In the genomic region with DNA sequence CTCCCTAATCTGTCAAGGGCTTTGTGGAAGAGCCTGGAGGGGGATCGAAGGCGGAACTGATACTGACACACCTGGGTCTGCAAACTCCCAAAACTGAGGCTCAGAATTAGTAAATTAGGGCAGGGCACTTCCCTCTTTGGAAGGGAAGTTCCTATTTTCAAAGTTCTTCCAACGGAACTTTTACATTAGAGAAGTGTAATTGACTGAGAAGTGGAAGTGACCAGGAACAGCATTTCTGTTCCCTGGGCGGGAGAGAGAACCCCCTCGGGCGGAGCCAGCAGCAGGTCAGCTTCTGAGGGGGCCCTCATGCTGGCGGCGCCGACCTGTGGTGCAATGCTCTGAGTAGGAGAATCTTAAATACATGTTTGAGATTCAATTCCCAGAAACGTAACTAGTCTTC, we compare ENCODE assay signal across 10 cellular contexts. TPM values are rescaled to one million over a fixed set of nuclear protein-coding genes. Genes with fewer than 3 reads are reported as not detected.
DNase-seq lines count a peak whose midpoint lies in the region; ATAC-seq and TF ChIP-seq lines count a peak whose summit lies in the region.
"Had no signal": no experiment of that assay in that cellular context is flagged by ENCODE, and none has a peak within 500 bp of the region (broad histone marks: within the 10 kb centered on the region; RNA-seq: fewer than 3 reads in every experiment).

No MANE protein-coding gene starts in this region.

- no peak overlapping the region for H3K27ac Mint-ChIP-seq in activated naive CD4-positive, alpha-beta T cell treated with anti-CD3 and anti-CD28 coated beads, Interleukin-2, amount 10 ng/mL, durations not matched to agents 7 days and 5 days
- peak overlapping the region; percentile 34 for H3K27ac Mint-ChIP-seq in activated CD8-positive, alpha-beta T cell treated with anti-CD3 and anti-CD28 coated beads, Interleukin-2, amount 10 ng/mL, durations not matched to agents 7 days and 5 days

- H3K36me3 ChIP-seq in lower lobe of right lung (no peaks in the 10 kb centered on the region), uterus (no peaks in the 10 kb centered on the region)

- H3K9me3 ChIP-seq in lower lobe of right lung = no peaks in the 10 kb centered on the region
- no peaks in the 10 kb centered on the region for H3K9me3 ChIP-seq in uterus

- CTCF ChIA-PET in activated naive CD4-positive, alpha-beta T cell treated with anti-CD3 and anti-CD28 coated beads, Interleukin-2, amount 10 ng/mL, durations not matched to agents 7 days and 5 days (lab: Charles Lee) = interaction anchor here (0.9 to 5.3 kb wide), 10 partner anchors 8 to 310 kb away, joined by 3 to 45 read pairs (median 8); no protein-coding TSS in a partner anchor
- CTCF ChIA-PET in activated CD8-positive, alpha-beta T cell treated with anti-CD3 and anti-CD28 coated beads, Interleukin-2, amount 10 ng/mL, durations not matched to agents 7 days and 5 days (lab: Charles Lee) = interaction anchor here (0.6 to 8.3 kb wide), 25 partner anchors 9 to 121 kb away, joined by 3 to 93 read pairs (median 5); partner anchors contain the start of genes DPAGT1, HINFP and NLRX1

- H3K27ac ChIP-seq in lower lobe of right lung (peak overlapping the region; percentile 89), uterus (peak overlapping the region; percentile 98)

- no peak for ATAC-seq in activated CD8-positive, alpha-beta T cell treated with anti-CD3 and anti-CD28 coated beads, Interleukin-2, amount 10 ng/mL, durations not matched to agents 7 days and 5 days
- ATAC-seq in lower lobe of right lung (no peak), HG03342 (IDR thresholded peaks at IDR 0.05; ENCODE audit: unreplicated experiment) (no peak)

- H3K4me3 Mint-ChIP-seq in activated naive CD4-positive, alpha-beta T cell treated with anti-CD3 and anti-CD28 coated beads, Interleukin-2, amount 10 ng/mL, durations not matched to agents 7 days and 5 days = peak overlapping the region; percentile 86
- peak overlapping the region; percentile 82 for H3K4me3 Mint-ChIP-seq in activated CD8-positive, alpha-beta T cell treated with anti-CD3 and anti-CD28 coated beads, Interleukin-2, amount 10 ng/mL, durations not matched to agents 7 days and 5 days

- peaks cover 7% of the 10 kb centered on the region for H3K36me3 Mint-ChIP-seq in activated naive CD4-positive, alpha-beta T cell treated with anti-CD3 and anti-CD28 coated beads, Interleukin-2, amount 10 ng/mL, durations not matched to agents 7 days and 5 days
- H3K36me3 Mint-ChIP-seq in activated CD8-positive, alpha-beta T cell treated with anti-CD3 and anti-CD28 coated beads, Interleukin-2, amount 10 ng/mL, durations not matched to agents 7 days and 5 days (ENCODE audit: low read depth) = peaks cover 9% of the 10 kb centered on the region

- H3K4me1 Mint-ChIP-seq in activated naive CD4-positive, alpha-beta T cell treated with anti-CD3 and anti-CD28 coated beads, Interleukin-2, amount 10 ng/mL, durations not matched to agents 7 days and 5 days = peaks cover 31% of the 10 kb centered on the region
- H3K4me1 Mint-ChIP-seq in activated CD8-positive, alpha-beta T cell treated with anti-CD3 and anti-CD28 coated beads, Interleukin-2, amount 10 ng/mL, durations not matched to agents 7 days and 5 days (ENCODE audit: low read depth) = peaks cover 28% of the 10 kb centered on the region

- no peak for DNase-seq in activated naive CD4-positive, alpha-beta T cell treated with anti-CD3 and anti-CD28 coated beads, Interleukin-2, amount 10 ng/mL, durations not matched to agents 7 days and 5 days
- DNase-seq in activated naive CD4-positive, alpha-beta T cell treated with Interleukin-2 at 50 U/mL for 16 hours = no peak
- no peak for DNase-seq in activated CD8-positive, alpha-beta T cell treated with anti-CD3 and anti-CD28 coated beads, Interleukin-2, amount 10 ng/mL, durations not matched to agents 7 days and 5 days
- peak; percentile 73 for DNase-seq in lower lobe of right lung
- DNase-seq in uterus = no peak
- no peak for DNase-seq in NCI-H2029 treated with DMSO at 0.1 percent for 48 hours (lab: John Stamatoyannopoulos, UW)
- DNase-seq in DMS153 (lab: John Stamatoyannopoulos, UW) = no peak

- POLR2A ChIA-PET in activated CD8-positive, alpha-beta T cell treated with anti-CD3 and anti-CD28 coated beads, Interleukin-2, amount 10 ng/mL, durations not matched to agents 7 days and 5 days (lab: Charles Lee) = interaction anchor here (0.5 to 1.7 kb wide), 4 partner anchors 58 to 116 kb away, joined by 3 to 12 read pairs (median 5); no protein-coding TSS in a partner anchor

- H3K4me3 ChIP-seq in lower lobe of right lung (peak overlapping the region; percentile 93), uterus (peak overlapping the region; percentile 78 to 99)

- no peaks in the 10 kb centered on the region for H3K9me3 Mint-ChIP-seq in activated naive CD4-positive, alpha-beta T cell treated with anti-CD3 and anti-CD28 coated beads, Interleukin-2, amount 10 ng/mL, durations not matched to agents 7 days and 5 days
- no peaks in the 10 kb centered on the region for H3K9me3 Mint-ChIP-seq in activated CD8-positive, alpha-beta T cell treated with anti-CD3 and anti-CD28 coated beads, Interleukin-2, amount 10 ng/mL, durations not matched to agents 7 days and 5 days (ENCODE audit: insufficient read depth)

- H3K4me1 ChIP-seq in lower lobe of right lung (peaks cover 39% of the 10 kb centered on the region), uterus (peaks cover 0 to 2% of the 10 kb centered on the region in 2 donors)

- peaks cover 4% of the 10 kb centered on the region for H3K27me3 Mint-ChIP-seq in activated naive CD4-positive, alpha-beta T cell treated with anti-CD3 and anti-CD28 coated beads, Interleukin-2, amount 10 ng/mL, durations not matched to agents 7 days and 5 days
- no peaks in the 10 kb centered on the region for H3K27me3 Mint-ChIP-seq in activated CD8-positive, alpha-beta T cell treated with anti-CD3 and anti-CD28 coated beads, Interleukin-2, amount 10 ng/mL, durations not matched to agents 7 days and 5 days (ENCODE audit: low read depth)

- no peak for TF ChIP-seq CTCF in lower lobe of right lung (IDR thresholded peaks at IDR 0.05)
- no peak for TF ChIP-seq CTCF in uterus (IDR thresholded peaks at IDR 0.05)

- intact Hi-C loops in lower lobe of right lung (cut with DNase I) (no loop called here), uterus (cut with DNase I; ENCODE audit: low total_unique reads) (loop anchor here (5.0 kb wide), 1 partner anchor 117 kb away; no protein-coding TSS in a partner anchor)

- H3K27me3 ChIP-seq in lower lobe of right lung (ENCODE audit: low read depth) (no peaks in the 10 kb centered on the region), uterus (no peaks in the 10 kb centered on the region)

- TF ChIP-seq POLR2A in uterus (IDR thresholded peaks at IDR 0.05) = no peak

RNA-seq across cellular contexts. Expression of gene CBL, which starts 1.1 kb away (rescaled TPM):
- total RNA-seq in activated CD8-positive, alpha-beta T cell treated with anti-CD3 and anti-CD28 coated beads, Interleukin-2, amount 10 ng/mL, durations not matched to agents 7 days and 5 days = 10 to 100 TPM; 43.6 to 43.7 TPM
- total RNA-seq in lower lobe of right lung (39.0 TPM), uterus (10 to 100 TPM in 3 of 4 donors, 1 to 10 TPM in 1; 10.0 to 39.9 (median 13.0) TPM)

RNA-seq across cellular contexts. Expression of gene NHERF4, which starts 19.8 kb away (rescaled TPM):
- total RNA-seq in activated CD8-positive, alpha-beta T cell treated with anti-CD3 and anti-CD28 coated beads, Interleukin-2, amount 10 ng/mL, durations not matched to agents 7 days and 5 days = under 1 TPM; 0.18 to 0.63 TPM
- total RNA-seq in lower lobe of right lung = not detected
- total RNA-seq in uterus = under 1 TPM in 2 of 4 donors, not detected in 2; under 0.01 to 0.41 TPM
- total RNA-seq: Daoy, LHCN-M2 had no signal

RNA-seq across cellular contexts. Expression of gene NLRX1, which starts 36.6 kb away (rescaled TPM):
- 10 to 100 TPM; 24.6 to 24.8 TPM for total RNA-seq in activated CD8-positive, alpha-beta T cell treated with anti-CD3 and anti-CD28 coated beads, Interleukin-2, amount 10 ng/mL, durations not matched to agents 7 days and 5 days
- total RNA-seq in lower lobe of right lung (16.5 TPM), uterus (10 to 100 TPM in 3 of 4 donors, 1 to 10 TPM in 1; 5.1 to 23.5 (median 16.8) TPM)

RNA-seq across cellular contexts. Expression of gene ABCG4, which starts 56.2 kb away (rescaled TPM):
- total RNA-seq in activated CD8-positive, alpha-beta T cell treated with anti-CD3 and anti-CD28 coated beads, Interleukin-2, amount 10 ng/mL, durations not matched to agents 7 days and 5 days = under 1 TPM in 1 of 2 experiments, not detected in 1; 0.18 TPM
- total RNA-seq in lower lobe of right lung (0.15 TPM), uterus (1 to 10 TPM in 1 of 4 donors, under 1 TPM in 1, not detected in 2; 0.55 to 2.7 TPM)
- total RNA-seq: Daoy had no signal
